Comparison of ENCODE assay signal across 8 cellular contexts in the genomic region with DNA sequence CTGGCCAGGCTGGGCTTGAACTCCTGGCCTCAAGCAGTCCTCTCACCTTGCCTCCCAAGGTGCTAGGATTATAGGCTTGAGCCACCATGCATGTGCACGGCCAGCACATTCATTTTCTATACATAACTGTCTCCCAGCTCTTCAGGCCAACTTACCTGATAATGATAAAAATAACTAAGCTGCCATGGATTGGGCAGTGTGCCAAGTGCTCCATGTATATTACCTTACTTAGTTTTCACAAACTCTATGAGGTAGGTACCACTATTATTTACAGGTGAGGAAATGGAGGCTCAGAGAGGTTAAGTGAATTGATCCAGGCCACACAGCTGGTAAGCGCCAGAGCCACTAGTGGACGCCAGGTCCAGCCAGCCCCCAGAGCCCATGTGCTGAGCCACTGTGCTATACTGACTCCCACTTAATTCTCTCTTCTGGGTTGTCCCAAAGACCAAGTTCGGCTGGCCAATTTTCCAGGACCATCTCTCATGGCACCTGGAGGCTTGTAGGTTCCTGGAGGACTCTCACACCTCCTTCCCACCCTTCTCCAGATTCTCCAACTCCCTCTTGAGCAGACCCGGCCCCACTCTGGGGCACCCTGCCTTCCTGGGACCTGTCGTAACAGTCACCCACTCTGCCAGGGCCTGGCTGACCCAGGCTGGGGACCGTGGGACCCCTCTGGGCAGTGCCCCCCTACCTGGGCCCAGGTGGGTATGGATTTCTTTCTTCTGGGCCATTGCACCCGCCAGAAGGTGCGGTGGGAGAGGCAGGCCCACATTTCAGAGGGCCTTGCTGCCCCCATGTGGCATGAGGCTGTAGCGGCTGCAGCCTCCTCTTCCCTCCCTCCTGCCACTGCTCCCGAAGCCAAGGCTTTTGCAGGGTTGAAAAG. TPM values are rescaled to one million over a fixed set of nuclear protein-coding genes. Genes with fewer than 3 reads are reported as not detected.
DNase-seq lines count a peak whose midpoint lies in the region; ATAC-seq and TF ChIP-seq lines count a peak whose summit lies in the region.

No MANE protein-coding gene starts in this region.

- no peaks in the 10 kb centered on the region for H3K36me3 Mint-ChIP-seq in CD8-positive, alpha-beta T cell
- no peaks in the 10 kb centered on the region for H3K36me3 Mint-ChIP-seq in activated CD4-positive, alpha-beta T cell treated with anti-CD3 and anti-CD28 coated beads, Interleukin-2, amount 10 ng/mL, durations not matched to agents 24 days and 14 days (ENCODE audit: low read depth)

- H4K20me1 ChIP-seq in HCT116 (ENCODE audit: insufficient read depth): no peaks in the 10 kb centered on the region

- no peaks in the 10 kb centered on the region for H3K9me3 Mint-ChIP-seq in CD8-positive, alpha-beta T cell
- H3K9me3 Mint-ChIP-seq in activated CD4-positive, alpha-beta T cell treated with anti-CD3 and anti-CD28 coated beads, Interleukin-2, amount 10 ng/mL, durations not matched to agents 24 days and 14 days: no peaks in the 10 kb centered on the region

- H3K4me1 Mint-ChIP-seq in CD8-positive, alpha-beta T cell (ENCODE audit: low read depth): peaks cover 2% of the 10 kb centered on the region
- H3K4me1 Mint-ChIP-seq in activated CD4-positive, alpha-beta T cell treated with anti-CD3 and anti-CD28 coated beads, Interleukin-2, amount 10 ng/mL, durations not matched to agents 24 days and 14 days: peaks cover 3% of the 10 kb centered on the region

- peak; percentile 18 to 67 (median 54) for DNase-seq in CD8-positive, alpha-beta T cell
- peak; percentile 42 for DNase-seq in HCT116 (ENCODE audit: low read depth, low spot score)
- DNase-seq in NCI-H345 treated with DMSO at 0.1 percent for 48 hours (lab: John Stamatoyannopoulos, UW; ENCODE audit: unreplicated experiment): peak; percentile 64
- peak; percentile 88 for DNase-seq in activated CD4-positive, alpha-beta T cell treated with anti-CD3 and anti-CD28 coated beads, Interleukin-2, amount 10 ng/mL, durations not matched to agents 24 days and 14 days
- peak; percentile 78 for DNase-seq in dermis blood vessel endothelial cell
- peak; percentile 73 to 77 for DNase-seq in lung microvascular endothelial cell (ENCODE audit: low read depth in 2 of 2)
- peak; percentile 21 to 28 for DNase-seq in stimulated activated CD8-positive, alpha-beta memory T cell treated with anti-CD3 and anti-CD28 coated beads, Interleukin-2, amount 100 ng/mL, for 1 hour (ENCODE audit: low read depth in 2 of 2)

- H3K79me2 ChIP-seq in HCT116 (ENCODE audit: insufficient read depth, low read length): no peaks in the 10 kb centered on the region

- no peaks in the 10 kb centered on the region for H3K9me3 ChIP-seq in CD8-positive, alpha-beta T cell (ENCODE audit: low read length)
- no peaks in the 10 kb centered on the region for H3K9me3 ChIP-seq in HCT116 (ENCODE audit: control insufficient read depth in 1 of 2, insufficient read depth in 1 of 2, low read depth in 1 of 2, low read length in 2 of 2)

- H3K4me3 ChIP-seq in CD8-positive, alpha-beta T cell (ENCODE audit: low read depth, low read length): no peak overlapping the region
- H3K4me3 ChIP-seq in HCT116 (replicated peaks in 1 of 2; ENCODE audit: low read depth in 1 of 2, low read length in 2 of 2): no peak overlapping the region

- no peaks in the 10 kb centered on the region for H3K9me2 ChIP-seq in HCT116 (ENCODE audit: insufficient read depth)

- TF ChIP-seq POLR2A in HCT116 (IDR thresholded peaks at IDR 0.05; ENCODE audit: borderline replicate concordance, extremely low read depth, insufficient read depth, insufficient read length): no peak

- TF ChIP-seq RAD21 in HCT116 (IDR thresholded peaks at IDR 0.05; ENCODE audit: low read depth): peak; percentile 99

- H3K4me2 ChIP-seq in HCT116 (ENCODE audit: low read length): peak overlapping the region; percentile 13; the same call in 1 of the 2 replicates

- H3K36me3 ChIP-seq in CD8-positive, alpha-beta T cell (ENCODE audit: insufficient read depth, low read length): no peaks in the 10 kb centered on the region
- H3K36me3 ChIP-seq in HCT116 (ENCODE audit: control insufficient read depth in 1 of 2, insufficient read depth in 2 of 2, low read length in 2 of 2): no peaks in the 10 kb centered on the region

- H3K27ac Mint-ChIP-seq in CD8-positive, alpha-beta T cell: no peak overlapping the region
- no peak overlapping the region for H3K27ac Mint-ChIP-seq in activated CD4-positive, alpha-beta T cell treated with anti-CD3 and anti-CD28 coated beads, Interleukin-2, amount 10 ng/mL, durations not matched to agents 24 days and 14 days

- intact Hi-C loops in CD8-positive, alpha-beta T cell (cut with DNase I, micrococcal nuclease): loop anchor here in 1 of 2 experiments (1.0 kb wide), 1 partner anchor 192 kb away; no protein-coding TSS in a partner anchor
- intact Hi-C loops in HCT116 (cut with micrococcal nuclease): loop anchor here (1.0 to 10.0 kb wide), 3 partner anchors 26 to 353 kb away; no protein-coding TSS in a partner anchor
- intact Hi-C loops in activated CD4-positive, alpha-beta T cell treated with anti-CD3 and anti-CD28 coated beads, Interleukin-2, amount 10 ng/mL, durations not matched to agents 24 days and 14 days (cut with micrococcal nuclease): loop anchor here (1.0 kb wide), 1 partner anchor 196 kb away; no protein-coding TSS in a partner anchor

- TF ChIP-seq CTCF in CD8-positive, alpha-beta T cell (IDR thresholded peaks at IDR 0.05): peak; percentile 65
- peak; percentile 87 to 97 (median 95) for TF ChIP-seq CTCF in HCT116 (IDR thresholded peaks at IDR 0.05 in 2 of 3, conservative IDR thresholded peaks at IDR 0.05 in 1 of 3; ENCODE audit: borderline replicate concordance in 1 of 3, insufficient read depth in 1 of 3, low read depth in 2 of 3, low read length in 2 of 3)

- CTCF ChIA-PET in CD8-positive, alpha-beta T cell (lab: Charles Lee): interaction anchor here (0.6 to 17.0 kb wide), 28 partner anchors 9 to 357 kb away, joined by 3 to 499 read pairs (median 4); no protein-coding TSS in a partner anchor
- CTCF ChIA-PET in HCT116 (lab: Charles Lee): interaction anchor here (0.7 to 7.3 kb wide), 10 partner anchors 8 to 192 kb away, joined by 3 to 272 read pairs (median 4); no protein-coding TSS in a partner anchor

- peak overlapping the region; percentile 43 for H2AFZ ChIP-seq in HCT116 (ENCODE audit: low read depth, low read length, poor library complexity, severe bottlenecking)

- POLR2A ChIA-PET in CD8-positive, alpha-beta T cell (lab: Charles Lee): no interaction called here
- POLR2A ChIA-PET in HCT116 (lab: Charles Lee): interaction anchor here (0.7 kb wide), 1 partner anchor 151 kb away, joined by 3 read pairs; no protein-coding TSS in a partner anchor

- H3K27me3 ChIP-seq in CD8-positive, alpha-beta T cell (ENCODE audit: insufficient read depth, low read length): no peaks in the 10 kb centered on the region
- no peaks in the 10 kb centered on the region for H3K27me3 ChIP-seq in HCT116 (ENCODE audit: insufficient read depth, low read length)

- RAD21 ChIA-PET in HCT116 (lab: Charles Lee; ENCODE audit: low non-redundant PET in 1 of 2, low total read pairs in 2 of 2, uncharacterized antibody in 2 of 2, unreplicated experiment in 2 of 2): interaction anchor here (0.6 to 5.5 kb wide), 8 partner anchors 42 to 195 kb away, joined by 3 to 54 read pairs (median 4); no protein-coding TSS in a partner anchor

- H3K27me3 Mint-ChIP-seq in CD8-positive, alpha-beta T cell (ENCODE audit: low read depth): peaks cover 5% of the 10 kb centered on the region
- H3K27me3 Mint-ChIP-seq in activated CD4-positive, alpha-beta T cell treated with anti-CD3 and anti-CD28 coated beads, Interleukin-2, amount 10 ng/mL, durations not matched to agents 24 days and 14 days: peaks cover 11% of the 10 kb centered on the region

- H3K27ac ChIP-seq in CD8-positive, alpha-beta T cell (ENCODE audit: low read depth, low read length): no peak overlapping the region
- no peak overlapping the region; the same call in 1 of the 2 replicates for H3K27ac ChIP-seq in HCT116 (ENCODE audit: low read depth, low read length)

- no TSS peak for BruUV-seq in HCT116 (replicated peaks; lab: Mats Ljungman, UMichigan)

- no peaks in the 10 kb centered on the region for H3K4me1 ChIP-seq in CD8-positive, alpha-beta T cell (ENCODE audit: insufficient read depth, low read length)
- H3K4me1 ChIP-seq in HCT116 (ENCODE audit: control insufficient read depth in 1 of 2, insufficient read depth in 2 of 2, low read length in 2 of 2): peaks cover 21 to 34% of the 10 kb centered on the region in 2 experiments

- H3K4me3 Mint-ChIP-seq in CD8-positive, alpha-beta T cell: no peak overlapping the region
- H3K4me3 Mint-ChIP-seq in activated CD4-positive, alpha-beta T cell treated with anti-CD3 and anti-CD28 coated beads, Interleukin-2, amount 10 ng/mL, durations not matched to agents 24 days and 14 days: no peak overlapping the region

- peak; percentile 59 for ATAC-seq in CD8-positive, alpha-beta T cell
- peak; percentile 83 for ATAC-seq in HCT116
- ATAC-seq in GM21723 (IDR thresholded peaks at IDR 0.05; ENCODE audit: unreplicated experiment): no peak

- H3K9ac ChIP-seq in HCT116 (ENCODE audit: low read length): no peak overlapping the region

TF ChIP-seq in HCT116, 20 proteins besides CTCF, POLR2A, EP300 and RAD21:
- no peak for TF ChIP-seq POLR2AphosphoS5 (IDR thresholded peaks at IDR 0.05; ENCODE audit: low read depth, low read length)
- TF ChIP-seq TCF7L2 (IDR thresholded peaks at IDR 0.05; ENCODE audit: borderline replicate concordance, extremely low read depth, insufficient read depth, insufficient read length): peak; percentile 34

RNA-seq across cellular contexts. Expression of gene CIPC, which starts 30.2 kb away (rescaled TPM):
- 1 to 10 TPM; 6.0 to 6.3 TPM for total RNA-seq in CD8-positive, alpha-beta T cell
- total RNA-seq in HCT116 (2021; ENCODE audit: unreplicated experiment) (20.6 TPM), dermis blood vessel endothelial cell (13.5 and 14.1 TPM in 2 replicates), lung microvascular endothelial cell (7.0 and 9.5 TPM in 2 replicates)
- polyA plus RNA-seq in HCT116 (2012): 7.4 and 8.7 TPM in 2 replicates
- total RNA-seq in activated CD4-positive, alpha-beta T cell treated with anti-CD3 and anti-CD28 coated beads, Interleukin-2, amount 10 ng/mL, durations not matched to agents 24 days and 14 days: 12.7 and 14.0 TPM in 2 replicates

RNA-seq across cellular contexts. Expression of gene IRF2BPL, which starts 39.4 kb away (rescaled TPM):
- total RNA-seq in CD8-positive, alpha-beta T cell: 10 to 100 TPM; 53.7 to 53.9 TPM
- 74.6 TPM for total RNA-seq in HCT116 (2021; ENCODE audit: unreplicated experiment)
- polyA plus RNA-seq in HCT116 (2012): 47.4 and 49.8 TPM in 2 replicates
- 32.8 and 34.8 TPM in 2 replicates for total RNA-seq in activated CD4-positive, alpha-beta T cell treated with anti-CD3 and anti-CD28 coated beads, Interleukin-2, amount 10 ng/mL, durations not matched to agents 24 days and 14 days
- 11.6 and 17.9 TPM in 2 replicates for total RNA-seq in dermis blood vessel endothelial cell
- total RNA-seq in lung microvascular endothelial cell: 5.4 and 10.1 TPM in 2 replicates

Comparison
In these comparisons a context has a peak if more than half of its experiments do, and no peak if none do; other contexts are left out.
1. DNase-seq: peak in every context shown above with its lines; median percentile 88 in activated CD4-positive, alpha-beta T cell treated with anti-CD3 and anti-CD28 coated beads, Interleukin-2, amount 10 ng/mL, durations not matched to agents 24 days and 14 days; 78 in dermis blood vessel endothelial cell; 75 in lung microvascular endothelial cell; 64 in NCI-H345 treated with DMSO at 0.1 percent for 48 hours; 54 in CD8-positive, alpha-beta T cell; 42 in HCT116; 24 in stimulated activated CD8-positive, alpha-beta memory T cell treated with anti-CD3 and anti-CD28 coated beads, Interleukin-2, amount 100 ng/mL, for 1 hour.